13 cellular contexts compared by ENCODE assay signal in genomic region chr2:152564754-152565551, GRCh38.
DNase-seq lines count a peak whose midpoint lies in the region; ATAC-seq lines count a peak whose summit lies in the region.
"Had no signal": no experiment of that assay in that cellular context is flagged by ENCODE, and none has a peak within 500 bp of the region (broad histone marks: within the 10 kb centered on the region; RNA-seq: fewer than 3 reads in every experiment).

No MANE protein-coding gene starts in this region.

- ATAC-seq in GM18519 (IDR thresholded peaks at IDR 0.05; ENCODE audit: low FRiP score, unreplicated experiment): peak; percentile 93
- ATAC-seq in GM21367 (IDR thresholded peaks at IDR 0.05; ENCODE audit: unreplicated experiment): peak; percentile 85
- peak; percentile 80 for ATAC-seq in HG03039 (IDR thresholded peaks at IDR 0.05; ENCODE audit: unreplicated experiment)

- DNase-seq in RPMI8226: peak; percentile 34
- DNase-seq in NCI-H2196 treated with DMSO at 0.1 percent for 48 hours (lab: John Stamatoyannopoulos, UW; ENCODE audit: unreplicated experiment): no peak
- DNase-seq in COLO829 (ENCODE audit: low spot score): no peak
- no peak for DNase-seq in stimulated activated CD4-positive, alpha-beta T cell treated with anti-CD3 and anti-CD28 coated beads, Interleukin-2, amount 100 ng/mL, for 24 hours
- DNase-seq in amygdala (lab: John Stamatoyannopoulos, UW): no peak
- DNase-seq: activated gamma-delta T cell; DMS53; H7; naive B cell; stimulated activated CD4-positive, alpha-beta T cell treated with anti-CD3 and anti-CD28 coated beads, Interleukin-15, amount 100 ng/mL, for 24 hours had no signal
